8 cellular contexts compared by ENCODE assay signal in genomic region chr1:27153927-27154358, GRCh38. TPM values are rescaled to one million over a fixed set of nuclear protein-coding genes. Genes with fewer than 3 reads are reported as not detected.
DNase-seq lines count a peak whose midpoint lies in the region; ATAC-seq and TF ChIP-seq lines count a peak whose summit lies in the region.

No MANE protein-coding gene starts in this region.

- H2AFZ ChIP-seq in SK-N-SH (ENCODE audit: low read depth) = no peak overlapping the region

- H3K9ac ChIP-seq in SK-N-SH (peak overlapping the region; percentile 74), subcutaneous abdominal adipose tissue (ENCODE audit: low read length in 5 of 5) (peak overlapping the region; percentile 57 to 92 (median 90))

- H3K79me2 ChIP-seq in SK-N-SH (ENCODE audit: insufficient read depth) = peaks cover 46% of the 10 kb centered on the region

- H3K27me3 ChIP-seq in SK-N-SH (ENCODE audit: insufficient read depth) = no peaks in the 10 kb centered on the region
- H3K27me3 ChIP-seq in layer of hippocampus (ENCODE audit: control insufficient read depth, insufficient read depth, low read length) = no peaks in the 10 kb centered on the region
- peaks cover 0 to 3% (median 0%) of the 10 kb centered on the region in 5 donors for H3K27me3 ChIP-seq in subcutaneous abdominal adipose tissue (ENCODE audit: control insufficient read depth in 5 of 5, insufficient read depth in 4 of 5, low read length in 5 of 5)

- H3F3A ChIP-seq in SK-N-SH (replicated peaks; ENCODE audit: insufficient read depth) = no peaks in the 10 kb centered on the region

- no peak for TF ChIP-seq EP300 in SK-N-SH (IDR thresholded peaks at IDR 0.05; ENCODE audit: borderline replicate concordance in 1 of 2, low read depth in 1 of 2, low read length in 1 of 2)

- no peaks in the 10 kb centered on the region for H4K20me1 ChIP-seq in SK-N-SH (ENCODE audit: insufficient read depth)

- H3K4me1 Mint-ChIP-seq in activated naive CD8-positive, alpha-beta T cell (ENCODE audit: low read depth) = peaks cover 61% of the 10 kb centered on the region

- 96% methylated on average over 18 of the region's 21 CpGs for WGBS in SK-N-SH (ENCODE audit: low lambda C conversion rate)

- TF ChIP-seq CTCF in SK-N-SH (IDR thresholded peaks at IDR 0.05) = no peak

- no peaks in the 10 kb centered on the region for H3K27me3 Mint-ChIP-seq in activated naive CD8-positive, alpha-beta T cell

- no peaks in the 10 kb centered on the region for H3K9me2 ChIP-seq in SK-N-SH

- H3K36me3 ChIP-seq in SK-N-SH (replicated peaks in 1 of 2; ENCODE audit: control insufficient read depth in 1 of 2, insufficient read depth in 2 of 2, low read length in 1 of 2) (no peaks in the 10 kb centered on the region), subcutaneous abdominal adipose tissue (ENCODE audit: control insufficient read depth in 5 of 5, insufficient read depth in 5 of 5, low read length in 5 of 5) (no peaks in the 10 kb centered on the region)

- no peak overlapping the region for H3K27ac ChIP-seq in SK-N-SH (ENCODE audit: low read depth in 2 of 2, low read length in 1 of 2)
- peak overlapping the region; percentile 80 for H3K27ac ChIP-seq in layer of hippocampus (ENCODE audit: low read depth, low read length)
- H3K27ac ChIP-seq in subcutaneous abdominal adipose tissue (ENCODE audit: low read depth, low read length) = peak overlapping the region; percentile 82

- H3K4me3 Mint-ChIP-seq in activated naive CD8-positive, alpha-beta T cell = peak overlapping the region; percentile 91

- POLR2A ChIA-PET in SK-N-SH (lab: Yijun Ruan, JAX) = interaction anchor here (1.4 to 1.9 kb wide), 6 partner anchors 10 to 146 kb away, joined by 4 to 9 read pairs (median 8); no protein-coding TSS in a partner anchor

- peak overlapping the region; percentile 69 to 72; a peak in 3 of 4 replicates for H3K4me3 ChIP-seq in SK-N-SH (ENCODE audit: low read depth in 2 of 2, low read length in 1 of 2)
- peak overlapping the region; percentile 65 to 89 (median 75) for H3K4me3 ChIP-seq in subcutaneous abdominal adipose tissue (ENCODE audit: low read depth in 1 of 5, low read length in 5 of 5)

- no peak for ATAC-seq in SK-N-SH treated with all-trans-retinoic acid at 6 μM for 48 hours
- no peak for ATAC-seq in GM19463 (IDR thresholded peaks at IDR 0.05; ENCODE audit: unreplicated experiment)

- peaks cover 17 to 52% of the 10 kb centered on the region in 2 experiments; a peak in 3 of 4 replicates for H3K4me1 ChIP-seq in SK-N-SH (ENCODE audit: control insufficient read depth in 1 of 2, insufficient read depth in 2 of 2, low read depth in 1 of 2, low read length in 1 of 2)
- H3K4me1 ChIP-seq in subcutaneous abdominal adipose tissue (ENCODE audit: control insufficient read depth in 5 of 5, insufficient read depth in 5 of 5, low read length in 5 of 5) = peaks cover 25 to 48% (median 44%) of the 10 kb centered on the region in 5 donors

- DNase-seq in SK-N-SH = no peak
- no peak for DNase-seq in Kasumi-1 (lab: John Stamatoyannopoulos, UW)
- no peak for DNase-seq in effector CD4-positive, alpha-beta T cell

- TF ChIP-seq RAD21 in SK-N-SH (IDR thresholded peaks at IDR 0.05; ENCODE audit: low read length) = no peak

- CTCF ChIA-PET in SK-N-SH (lab: Yijun Ruan, JAX) = interaction anchor here (0.8 to 1.7 kb wide), 7 partner anchors 7 to 110 kb away, joined by 3 to 14 read pairs (median 4); no protein-coding TSS in a partner anchor

- no peaks in the 10 kb centered on the region for H3K36me3 Mint-ChIP-seq in activated naive CD8-positive, alpha-beta T cell

- peak overlapping the region; percentile 83 for H3K27ac Mint-ChIP-seq in activated naive CD8-positive, alpha-beta T cell

- H3K9me3 ChIP-seq in SK-N-SH (no peaks in the 10 kb centered on the region), subcutaneous abdominal adipose tissue (ENCODE audit: control insufficient read depth in 5 of 5, low read length in 5 of 5) (no peaks in the 10 kb centered on the region)

- H3K9me3 Mint-ChIP-seq in activated naive CD8-positive, alpha-beta T cell (ENCODE audit: low read depth) = no peaks in the 10 kb centered on the region

- H3K4me2 ChIP-seq in SK-N-SH = peak overlapping the region; percentile 95

TF ChIP-seq in SK-N-SH, 30 proteins besides CTCF, POLR2A, EP300 and RAD21:
- TF ChIP-seq TEAD4 (IDR thresholded peaks at IDR 0.05; ENCODE audit: borderline replicate concordance, insufficient read depth) (no peak), CHD2 (IDR thresholded peaks at IDR 0.05; ENCODE audit: low read length, partially characterized antibody) (no peak), RCOR1 (IDR thresholded peaks at IDR 0.05; ENCODE audit: low read length) (no peak), GATA2 (CRISPR knock-in tag; IDR thresholded peaks at IDR 0.05) (no peak), FOSL2 (IDR thresholded peaks at IDR 0.05; ENCODE audit: borderline replicate concordance, low read depth) (no peak), EZH2phosphoT487 (IDR thresholded peaks at IDR 0.05; ENCODE audit: borderline replicate concordance, low read depth) (no peak), FOXM1 (IDR thresholded peaks at IDR 0.05; ENCODE audit: low read depth) (no peak)

TF ChIP-seq in SK-N-SH treated with all-trans-retinoic acid at 6 μM for 48 hours, 23 proteins besides CTCF, POLR2A, EP300 and RAD21:
- TF ChIP-seq ZNF70 (CRISPR knock-in tag; IDR thresholded peaks at IDR 0.05) (no peak), ESRRG (CRISPR knock-in tag; IDR thresholded peaks at IDR 0.05) (no peak), ARNTL (CRISPR knock-in tag; IDR thresholded peaks at IDR 0.05; ENCODE audit: borderline replicate concordance, low read depth) (no peak), POU6F1 (CRISPR knock-in tag; IDR thresholded peaks at IDR 0.05; ENCODE audit: borderline replicate concordance, low read depth) (no peak), PATZ1 (CRISPR knock-in tag; IDR thresholded peaks at IDR 0.05; ENCODE audit: borderline replicate concordance) (no peak), PPARA (CRISPR knock-in tag; IDR thresholded peaks at IDR 0.05; ENCODE audit: borderline replicate concordance) (no peak), ISL1 (CRISPR knock-in tag; IDR thresholded peaks at IDR 0.05) (no peak)

RNA-seq across cellular contexts. Expression of gene SLC9A1, which starts 1.0 kb away (rescaled TPM):
- 5.6 and 11.4 TPM in 2 replicates for polyA plus RNA-seq in SK-N-SH (2012; rRNA removed)
- polyA plus RNA-seq in SK-N-SH (2012; cell fraction: cytosol; rRNA removed) = 7.0 and 9.2 TPM in 2 replicates
- 10.7 and 14.3 TPM in 2 replicates for polyA plus RNA-seq in SK-N-SH (2012; cell fraction: nucleus; rRNA removed)

Comparison
In these comparisons a context has a peak if more than half of its experiments do, and no peak if none do; other contexts are left out.
1. H3K27ac ChIP-seq: peak in layer of hippocampus (single experiment) and subcutaneous abdominal adipose tissue (single experiment); none in SK-N-SH (0 of 2).